ENCODE assay signal across 1 cellular context in the genomic region with DNA sequence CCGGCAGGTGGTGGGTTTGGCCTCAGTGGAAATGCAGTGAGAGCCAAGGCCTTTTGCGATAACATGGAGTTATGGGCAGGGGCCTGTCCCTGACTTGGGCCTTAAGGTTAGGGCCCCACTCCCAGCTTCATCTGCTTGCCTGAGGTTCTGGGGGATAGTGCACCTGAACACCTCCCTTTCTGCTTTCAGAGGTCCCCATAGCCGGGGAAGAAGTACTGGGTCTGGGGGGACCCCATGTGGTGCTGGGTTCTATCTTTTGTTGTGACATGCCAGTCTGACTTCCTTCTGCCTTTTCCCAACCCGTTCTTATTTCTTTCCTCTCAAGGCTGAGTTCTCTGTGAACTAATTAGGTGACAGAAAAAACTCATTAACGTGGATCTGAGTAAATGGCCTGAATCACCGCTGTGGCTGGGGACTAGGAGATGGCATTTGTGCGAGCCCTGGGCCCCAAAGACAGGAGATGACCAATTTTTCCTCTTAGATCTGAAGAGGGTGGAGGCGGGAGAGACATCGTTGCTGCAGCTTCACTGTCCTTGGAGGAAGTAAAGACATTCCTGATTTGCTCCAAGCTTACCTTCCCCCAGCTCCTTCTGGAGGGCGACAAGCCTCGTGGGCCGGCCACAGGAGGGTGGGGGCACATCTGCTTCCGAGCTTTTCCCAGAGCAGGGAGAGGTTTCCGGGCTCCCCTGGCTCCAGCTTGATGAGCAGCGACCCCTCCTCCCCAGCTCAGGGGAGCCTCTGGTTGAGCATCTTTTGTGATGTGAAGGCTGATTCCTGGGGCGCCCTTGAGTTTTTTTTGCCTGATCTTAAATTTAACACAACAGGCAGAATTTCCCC.
TF ChIP-seq lines count a peak whose summit lies in the region.

No MANE protein-coding gene starts in this region.

TF ChIP-seq in endothelial cell of umbilical vein, 7 proteins besides CTCF, POLR2A, EP300 and RAD21:
- TF ChIP-seq, protein P1, sequence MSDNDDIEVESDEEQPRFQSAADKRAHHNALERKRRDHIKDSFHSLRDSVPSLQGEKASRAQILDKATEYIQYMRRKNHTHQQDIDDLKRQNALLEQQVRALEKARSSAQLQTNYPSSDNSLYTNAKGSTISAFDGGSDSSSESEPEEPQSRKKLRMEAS (IDR thresholded peaks at IDR 0.05; ENCODE audit: insufficient read depth, insufficient read length): no peak
- TF ChIP-seq POLR2AphosphoS5 (IDR thresholded peaks at IDR 0.05; ENCODE audit: insufficient read depth, low read depth, low read length): no peak
- no peak for TF ChIP-seq MYC (IDR thresholded peaks at IDR 0.05; ENCODE audit: low read depth, low read length)
TF ChIP-seq in endothelial cell of umbilical vein: peak in this region for 0.
